In genomic region chr11:93614111-93614784, GRCh38 we compare ENCODE assay signal across 9 cellular contexts. TPM values are rescaled to one million over a fixed set of nuclear protein-coding genes. Genes with fewer than 3 reads are reported as not detected.
A peak's percentile ranks its signal among the peaks of the same experiment; 100 is the strongest.
DNase-seq lines count a peak whose midpoint lies in the region; ATAC-seq, FAIRE-seq and TF ChIP-seq lines count a peak whose summit lies in the region.
"Had no signal": no experiment of that assay in that cellular context is flagged by ENCODE, and none has a peak within 500 bp of the region (broad histone marks: within the 10 kb centered on the region; RNA-seq: fewer than 3 reads in every experiment).

No MANE protein-coding gene starts in this region.

- H3K27me3 ChIP-seq in breast epithelium (no peaks in the 10 kb centered on the region), Karpas-422 (ENCODE audit: low read length) (no peaks in the 10 kb centered on the region), small intestine (ENCODE audit: control insufficient read depth in 2 of 2, insufficient read depth in 2 of 2, low read length in 2 of 2) (no peaks in the 10 kb centered on the region)
- H3K27me3 ChIP-seq: SJSA1 had no signal

- H2AFZ ChIP-seq in Karpas-422 (ENCODE audit: low read length), result no peak overlapping the region

- CTCF ChIA-PET in MCF 10A (lab: Yijun Ruan, JAX), result interaction anchor here (1.5 kb wide), 1 partner anchor 379 kb away, joined by 5 read pairs; no protein-coding TSS in a partner anchor

- no TSS peak for BruUV-seq in MCF 10A (replicated peaks; lab: Mats Ljungman, UMichigan)

- intact Hi-C loops in MCF 10A (cut with micrococcal nuclease) (no loop called here), breast epithelium (cut with DNase I; ENCODE audit: low total_unique reads) (no loop called here), sciatic nerve (cut with DNase I) (no loop called here)

- 79 to 82% (median 79%) methylated on average over 4 of the region's 4 CpGs for WGBS in small intestine, 3 donors

- no peaks in the 10 kb centered on the region for H3K79me2 ChIP-seq in Karpas-422 (ENCODE audit: low read length)

- no peak for TF ChIP-seq POLR2A in breast epithelium (IDR thresholded peaks at IDR 0.05)

- no peak overlapping the region for H3K4me3 Mint-ChIP-seq in MCF 10A (ENCODE audit: unreplicated experiment)
- no peak overlapping the region for H3K4me3 Mint-ChIP-seq in activated naive CD8-positive, alpha-beta T cell treated with anti-CD3 and anti-CD28 coated beads, Interleukin-2, amount 50 U/mL, for 24 hours
- H3K4me3 Mint-ChIP-seq in stimulated activated effector memory CD8-positive, alpha-beta T cell treated with anti-CD3 and anti-CD28 coated beads, Interleukin-12 subunit alpha, Interleukin-12 subunit beta, amount 100 ng/mL, for 72 hours, result no peak overlapping the region

- FAIRE-seq in small intestine (lab: Jason Lieb, UNC), result no peak

- no peaks in the 10 kb centered on the region for H3K36me3 ChIP-seq in breast epithelium
- H3K36me3 ChIP-seq in Karpas-422 (ENCODE audit: insufficient read depth, low read length), result no peaks in the 10 kb centered on the region
- H3K36me3 ChIP-seq in small intestine (ENCODE audit: control insufficient read depth in 2 of 2, insufficient read depth in 2 of 2, low read length in 2 of 2), result no peaks in the 10 kb centered on the region
- H3K36me3 ChIP-seq: SJSA1 had no signal

- no peak overlapping the region for H3K9ac ChIP-seq in Karpas-422 (ENCODE audit: low read length)

- no peaks in the 10 kb centered on the region for H3K9me3 ChIP-seq in breast epithelium
- H3K9me3 ChIP-seq in Karpas-422 (ENCODE audit: low read length), result no peaks in the 10 kb centered on the region
- H3K9me3 ChIP-seq in small intestine (ENCODE audit: control insufficient read depth, low read depth), result no peaks in the 10 kb centered on the region
- H3K9me3 ChIP-seq: SJSA1 had no signal

- H3K27ac Mint-ChIP-seq in MCF 10A (ENCODE audit: low read depth, unreplicated experiment), result no peak overlapping the region
- H3K27ac Mint-ChIP-seq in activated naive CD8-positive, alpha-beta T cell treated with anti-CD3 and anti-CD28 coated beads, Interleukin-2, amount 50 U/mL, for 24 hours, result no peak overlapping the region
- no peak overlapping the region for H3K27ac Mint-ChIP-seq in stimulated activated effector memory CD8-positive, alpha-beta T cell treated with anti-CD3 and anti-CD28 coated beads, Interleukin-12 subunit alpha, Interleukin-12 subunit beta, amount 100 ng/mL, for 72 hours

- TF ChIP-seq CTCF in MCF 10A (IDR thresholded peaks at IDR 0.05; ENCODE audit: unreplicated experiment) (no peak), breast epithelium (IDR thresholded peaks at IDR 0.05) (no peak)

- no peak overlapping the region for H3K4me2 ChIP-seq in Karpas-422 (ENCODE audit: low read depth, low read length, poor library complexity, severe bottlenecking)

- H4K20me1 ChIP-seq in Karpas-422 (ENCODE audit: insufficient read depth, low read depth, low read length), result no peaks in the 10 kb centered on the region

- POLR2A ChIA-PET in MCF 10A (lab: Yijun Ruan, JAX), result no interaction called here

- peak; percentile 61 for ATAC-seq in activated naive CD8-positive, alpha-beta T cell treated with anti-CD3 and anti-CD28 coated beads, Interleukin-2, amount 50 U/mL, for 24 hours
- ATAC-seq in stimulated activated effector memory CD8-positive, alpha-beta T cell treated with anti-CD3 and anti-CD28 coated beads, Interleukin-12 subunit alpha, Interleukin-12 subunit beta, amount 100 ng/mL, for 72 hours, result peak; percentile 71
- no peak for ATAC-seq in HG02610 (IDR thresholded peaks at IDR 0.05; ENCODE audit: unreplicated experiment)
- no peak for ATAC-seq in sciatic nerve

- no peaks in the 10 kb centered on the region for H3K27me3 Mint-ChIP-seq in MCF 10A (ENCODE audit: insufficient read depth, unreplicated experiment)
- peaks cover 5% of the 10 kb centered on the region for H3K27me3 Mint-ChIP-seq in activated naive CD8-positive, alpha-beta T cell treated with anti-CD3 and anti-CD28 coated beads, Interleukin-2, amount 50 U/mL, for 24 hours

- H3K36me3 Mint-ChIP-seq in MCF 10A (ENCODE audit: insufficient read depth, unreplicated experiment), result no peaks in the 10 kb centered on the region
- H3K36me3 Mint-ChIP-seq in activated naive CD8-positive, alpha-beta T cell treated with anti-CD3 and anti-CD28 coated beads, Interleukin-2, amount 50 U/mL, for 24 hours (ENCODE audit: low read depth), result no peaks in the 10 kb centered on the region
- no peaks in the 10 kb centered on the region for H3K36me3 Mint-ChIP-seq in stimulated activated effector memory CD8-positive, alpha-beta T cell treated with anti-CD3 and anti-CD28 coated beads, Interleukin-12 subunit alpha, Interleukin-12 subunit beta, amount 100 ng/mL, for 72 hours

- no peaks in the 10 kb centered on the region for H3K9me2 ChIP-seq in Karpas-422 (replicated peaks; ENCODE audit: insufficient read depth, low read length)

- H3K27ac ChIP-seq in breast epithelium (no peak overlapping the region), Karpas-422 (ENCODE audit: low read length) (no peak overlapping the region), small intestine (ENCODE audit: low read depth in 1 of 2, low read length in 1 of 2) (no peak overlapping the region)
- H3K27ac ChIP-seq: SJSA1 had no signal

- peak; percentile 14 for DNase-seq in MCF 10A (ENCODE audit: unreplicated experiment)
- no peak for DNase-seq in breast epithelium (ENCODE audit: low spot score in 2 of 2)
- peak; percentile 63 for DNase-seq in Karpas-422
- DNase-seq in activated naive CD8-positive, alpha-beta T cell treated with anti-CD3 and anti-CD28 coated beads, Interleukin-2, amount 50 U/mL, for 24 hours, result peak; percentile 6
- DNase-seq in stimulated activated effector memory CD8-positive, alpha-beta T cell treated with anti-CD3 and anti-CD28 coated beads, Interleukin-12 subunit alpha, Interleukin-12 subunit beta, amount 100 ng/mL, for 72 hours (ENCODE audit: low spot score in 2 of 2), result peak in 1 of 2 donors; percentile 53
- DNase-seq in sciatic nerve (ENCODE audit: low spot score), result no peak
- no peak for DNase-seq in small intestine

- no peaks in the 10 kb centered on the region for H3K9me3 Mint-ChIP-seq in MCF 10A (ENCODE audit: unreplicated experiment)
- no peaks in the 10 kb centered on the region for H3K9me3 Mint-ChIP-seq in activated naive CD8-positive, alpha-beta T cell treated with anti-CD3 and anti-CD28 coated beads, Interleukin-2, amount 50 U/mL, for 24 hours
- H3K9me3 Mint-ChIP-seq in stimulated activated effector memory CD8-positive, alpha-beta T cell treated with anti-CD3 and anti-CD28 coated beads, Interleukin-12 subunit alpha, Interleukin-12 subunit beta, amount 100 ng/mL, for 72 hours, result no peaks in the 10 kb centered on the region

- H3K4me1 ChIP-seq in breast epithelium (no peaks in the 10 kb centered on the region), Karpas-422 (ENCODE audit: low read length) (no peaks in the 10 kb centered on the region), small intestine (ENCODE audit: control insufficient read depth in 2 of 2, insufficient read depth in 1 of 2, low read depth in 1 of 2, low read length in 1 of 2) (peaks cover 7 to 14% of the 10 kb centered on the region in 2 donors)
- H3K4me1 ChIP-seq: SJSA1 had no signal

- no peaks in the 10 kb centered on the region for H3K4me1 Mint-ChIP-seq in MCF 10A (ENCODE audit: insufficient read depth, unreplicated experiment)
- H3K4me1 Mint-ChIP-seq in activated naive CD8-positive, alpha-beta T cell treated with anti-CD3 and anti-CD28 coated beads, Interleukin-2, amount 50 U/mL, for 24 hours, result no peaks in the 10 kb centered on the region
- H3K4me1 Mint-ChIP-seq in stimulated activated effector memory CD8-positive, alpha-beta T cell treated with anti-CD3 and anti-CD28 coated beads, Interleukin-12 subunit alpha, Interleukin-12 subunit beta, amount 100 ng/mL, for 72 hours, result no peaks in the 10 kb centered on the region

- H3K4me3 ChIP-seq in breast epithelium (no peak overlapping the region), Karpas-422 (ENCODE audit: low read length) (no peak overlapping the region), small intestine (ENCODE audit: low read depth in 1 of 2, low read length in 2 of 2) (no peak overlapping the region)
- H3K4me3 ChIP-seq: SJSA1 had no signal

RNA-seq across cellular contexts. Expression of gene CEP295, which starts 47.2 kb away (rescaled TPM):
- 9.5 and 11.1 TPM in 2 replicates for total RNA-seq in MCF 10A (2022)
- 10 to 100 TPM; 18.9 to 31.2 (median 21.0) TPM for total RNA-seq in breast epithelium
- 43.3 and 96.8 TPM in 2 replicates for total RNA-seq in Karpas-422 (2014; rRNA removed; shearing (Covaris generic); ENCODE audit: low replicate concordance)
- 11.2 TPM for total RNA-seq in sciatic nerve
- 1 to 10 TPM; 5.4 to 6.9 (median 5.7) TPM for polyA plus RNA-seq in small intestine

Comparison
In these comparisons a context has a peak if more than half of its experiments do, and no peak if none do; other contexts are left out.
1. DNase-seq: peak in MCF 10A (single experiment), Karpas-422 (single experiment) and activated naive CD8-positive, alpha-beta T cell treated with anti-CD3 and anti-CD28 coated beads, Interleukin-2, amount 50 U/mL, for 24 hours (single experiment); none in breast epithelium (0 of 2), sciatic nerve (single experiment) and small intestine (single experiment).
2. ATAC-seq: peak in activated naive CD8-positive, alpha-beta T cell treated with anti-CD3 and anti-CD28 coated beads, Interleukin-2, amount 50 U/mL, for 24 hours (single experiment) and stimulated activated effector memory CD8-positive, alpha-beta T cell treated with anti-CD3 and anti-CD28 coated beads, Interleukin-12 subunit alpha, Interleukin-12 subunit beta, amount 100 ng/mL, for 72 hours (single experiment); none in HG02610 (single experiment) and sciatic nerve (single experiment).